Comparison of ENCODE assay signal across 13 cellular contexts in the genomic region with DNA sequence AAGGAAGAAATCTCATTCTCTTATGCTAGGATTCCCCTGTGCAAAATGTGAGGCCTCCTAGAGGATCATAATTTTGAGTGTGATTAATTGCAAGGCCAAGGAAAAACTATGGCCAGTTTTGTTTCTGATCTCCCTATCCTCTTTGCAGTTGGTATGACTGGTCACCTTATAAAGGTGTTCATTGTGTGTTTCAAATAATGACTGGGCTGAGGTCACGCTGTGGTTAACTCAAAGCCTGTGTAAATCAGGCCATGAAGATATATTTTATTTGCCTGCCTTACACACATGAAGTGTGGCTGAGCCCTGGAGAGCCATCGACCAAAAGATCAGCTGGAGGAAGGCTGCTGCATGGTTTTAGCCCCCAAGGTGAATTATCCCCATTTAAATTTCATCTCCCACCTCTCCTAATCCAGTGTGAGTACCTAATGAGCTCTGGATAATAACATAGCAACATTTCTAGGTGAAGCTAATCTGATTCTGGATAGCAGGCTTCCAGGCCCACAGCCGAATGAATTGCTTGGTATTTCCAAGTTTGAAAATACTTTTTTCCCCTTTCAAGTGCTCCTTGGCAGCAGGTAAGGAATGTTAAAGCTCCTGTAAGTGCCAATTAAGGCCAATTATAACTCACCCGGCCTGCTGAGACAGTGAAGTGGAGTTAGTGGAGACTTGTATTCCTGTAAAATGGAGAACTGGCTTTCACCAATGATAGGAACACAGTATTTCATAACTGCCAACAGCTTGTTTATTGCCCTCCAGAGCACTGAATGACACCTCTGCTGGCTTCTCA. TPM values are rescaled to one million over a fixed set of nuclear protein-coding genes. Genes with fewer than 3 reads are reported as not detected.
DNase-seq lines count a peak whose midpoint lies in the region; ATAC-seq, FAIRE-seq and TF ChIP-seq lines count a peak whose summit lies in the region.
"Had no signal": no experiment of that assay in that cellular context is flagged by ENCODE, and none has a peak within 500 bp of the region (broad histone marks: within the 10 kb centered on the region; RNA-seq: fewer than 3 reads in every experiment).

No MANE protein-coding gene starts in this region.

- no peaks in the 10 kb centered on the region for H3K9me3 ChIP-seq in mucosa of descending colon

- H3K4me3 Mint-ChIP-seq in WTC11, result no peak overlapping the region
- H3K4me3 Mint-ChIP-seq: stimulated activated memory B cell treated with anti-CD40 and anti-IgM and Interleukin-4, amounts not matched to agents 10 μg/mL and 1 μg/mL and 100 μg/mL, for 72 hours had no signal

- H3K4me1 ChIP-seq in mucosa of descending colon (ENCODE audit: low read depth), result peaks cover 33% of the 10 kb centered on the region

- CTCF ChIA-PET in HEK293T (lab: Yijun Ruan, JAX), result interaction anchor here (0.9 kb wide), 1 partner anchor 14 kb away, joined by 3 read pairs; no protein-coding TSS in a partner anchor
- CTCF ChIA-PET in WTC11 (lab: Charles Lee), result interaction anchor here (0.7 kb wide), 1 partner anchor 13 kb away, joined by 3 read pairs; no protein-coding TSS in a partner anchor

- H3K27ac Mint-ChIP-seq in WTC11, result peak overlapping the region; percentile 15
- H3K27ac Mint-ChIP-seq: stimulated activated memory B cell treated with anti-CD40 and anti-IgM and Interleukin-4, amounts not matched to agents 10 μg/mL and 1 μg/mL and 100 μg/mL, for 72 hours had no signal

- no peaks in the 10 kb centered on the region for H3K36me3 Mint-ChIP-seq in WTC11

- no peak overlapping the region for H3K4me3 ChIP-seq in mucosa of descending colon

- peak; percentile 47 for DNase-seq in D341Med (ENCODE audit: low spot score)
- DNase-seq in HEK293T (ENCODE audit: extremely low spot score), result no peak
- no peak for DNase-seq in WTC11 (ENCODE audit: low spot score)
- DNase-seq in mucosa of descending colon, result no peak
- DNase-seq in NCI-H1436 treated with DMSO at 0.1 percent for 48 hours (lab: John Stamatoyannopoulos, UW), result no peak
- no peak for DNase-seq in GM20000 (ENCODE audit: low spot score)
- no peak for DNase-seq in DMS53 (lab: John Stamatoyannopoulos, UW)
- no peak for DNase-seq in frontal cortex (ENCODE audit: low spot score in 2 of 2)
- DNase-seq: foreskin keratinocyte, NCI-H1092, PC-3 had no signal

- no peak for FAIRE-seq in frontal cortex (lab: Jason Lieb, UNC)

- H3K4me1 Mint-ChIP-seq in WTC11, result peaks cover 66% of the 10 kb centered on the region

- no peaks in the 10 kb centered on the region for H3K27me3 Mint-ChIP-seq in WTC11 (ENCODE audit: low read depth)
- H3K27me3 Mint-ChIP-seq: stimulated activated memory B cell treated with anti-CD40 and anti-IgM and Interleukin-4, amounts not matched to agents 10 μg/mL and 1 μg/mL and 100 μg/mL, for 72 hours had no signal

- intact Hi-C loops in mucosa of descending colon (cut with DNase I, micrococcal nuclease), result no loop called here

- POLR2A ChIA-PET in HEK293T (lab: Yijun Ruan, JAX) (no interaction called here), WTC11 (lab: Charles Lee) (no interaction called here)

- TF ChIP-seq CTCF in WTC11 (IDR thresholded peaks at IDR 0.05), result no peak
- no peak for TF ChIP-seq CTCF in mucosa of descending colon (IDR thresholded peaks at IDR 0.05)
- TF ChIP-seq CTCF in GM20000 (IDR thresholded peaks at IDR 0.05; ENCODE audit: extremely low read depth, missing control alignments), result no peak

- no peaks in the 10 kb centered on the region for H3K36me3 ChIP-seq in mucosa of descending colon (ENCODE audit: low read depth)

- H3K9me3 Mint-ChIP-seq in WTC11, result no peaks in the 10 kb centered on the region
- H3K9me3 Mint-ChIP-seq: stimulated activated memory B cell treated with anti-CD40 and anti-IgM and Interleukin-4, amounts not matched to agents 10 μg/mL and 1 μg/mL and 100 μg/mL, for 72 hours had no signal

- ATAC-seq in WTC11 (no peak), mucosa of descending colon (peak; percentile 34)
- ATAC-seq: foreskin keratinocyte; PC-3; stimulated activated memory B cell treated with anti-CD40 and anti-IgM and Interleukin-4, amounts not matched to agents 10 μg/mL and 1 μg/mL and 100 μg/mL, for 72 hours had no signal

TF ChIP-seq in HEK293T, 16 proteins besides CTCF, POLR2A, EP300 and RAD21:
- TF ChIP-seq PKNOX1 (IDR thresholded peaks at IDR 0.05), result peak; percentile 55
- no peak for TF ChIP-seq SP1 (IDR thresholded peaks at IDR 0.05)

TF ChIP-seq in WTC11, 78 proteins besides CTCF, POLR2A, EP300 and RAD21 (continues in another document):
- TF ChIP-seq USF1 (CRISPR knock-in tag; IDR thresholded peaks at IDR 0.05) (no peak), CBFB (CRISPR knock-in tag; IDR thresholded peaks at IDR 0.05; ENCODE audit: low read depth) (no peak), RELA (CRISPR knock-in tag; IDR thresholded peaks at IDR 0.05; ENCODE audit: borderline replicate concordance) (no peak), GABPB1 (CRISPR knock-in tag; IDR thresholded peaks at IDR 0.05) (no peak), ZMAT4 (CRISPR knock-in tag; IDR thresholded peaks at IDR 0.05) (no peak), SMAD3 (CRISPR knock-in tag; IDR thresholded peaks at IDR 0.05; ENCODE audit: borderline replicate concordance) (no peak)
- TF ChIP-seq, protein P1, sequence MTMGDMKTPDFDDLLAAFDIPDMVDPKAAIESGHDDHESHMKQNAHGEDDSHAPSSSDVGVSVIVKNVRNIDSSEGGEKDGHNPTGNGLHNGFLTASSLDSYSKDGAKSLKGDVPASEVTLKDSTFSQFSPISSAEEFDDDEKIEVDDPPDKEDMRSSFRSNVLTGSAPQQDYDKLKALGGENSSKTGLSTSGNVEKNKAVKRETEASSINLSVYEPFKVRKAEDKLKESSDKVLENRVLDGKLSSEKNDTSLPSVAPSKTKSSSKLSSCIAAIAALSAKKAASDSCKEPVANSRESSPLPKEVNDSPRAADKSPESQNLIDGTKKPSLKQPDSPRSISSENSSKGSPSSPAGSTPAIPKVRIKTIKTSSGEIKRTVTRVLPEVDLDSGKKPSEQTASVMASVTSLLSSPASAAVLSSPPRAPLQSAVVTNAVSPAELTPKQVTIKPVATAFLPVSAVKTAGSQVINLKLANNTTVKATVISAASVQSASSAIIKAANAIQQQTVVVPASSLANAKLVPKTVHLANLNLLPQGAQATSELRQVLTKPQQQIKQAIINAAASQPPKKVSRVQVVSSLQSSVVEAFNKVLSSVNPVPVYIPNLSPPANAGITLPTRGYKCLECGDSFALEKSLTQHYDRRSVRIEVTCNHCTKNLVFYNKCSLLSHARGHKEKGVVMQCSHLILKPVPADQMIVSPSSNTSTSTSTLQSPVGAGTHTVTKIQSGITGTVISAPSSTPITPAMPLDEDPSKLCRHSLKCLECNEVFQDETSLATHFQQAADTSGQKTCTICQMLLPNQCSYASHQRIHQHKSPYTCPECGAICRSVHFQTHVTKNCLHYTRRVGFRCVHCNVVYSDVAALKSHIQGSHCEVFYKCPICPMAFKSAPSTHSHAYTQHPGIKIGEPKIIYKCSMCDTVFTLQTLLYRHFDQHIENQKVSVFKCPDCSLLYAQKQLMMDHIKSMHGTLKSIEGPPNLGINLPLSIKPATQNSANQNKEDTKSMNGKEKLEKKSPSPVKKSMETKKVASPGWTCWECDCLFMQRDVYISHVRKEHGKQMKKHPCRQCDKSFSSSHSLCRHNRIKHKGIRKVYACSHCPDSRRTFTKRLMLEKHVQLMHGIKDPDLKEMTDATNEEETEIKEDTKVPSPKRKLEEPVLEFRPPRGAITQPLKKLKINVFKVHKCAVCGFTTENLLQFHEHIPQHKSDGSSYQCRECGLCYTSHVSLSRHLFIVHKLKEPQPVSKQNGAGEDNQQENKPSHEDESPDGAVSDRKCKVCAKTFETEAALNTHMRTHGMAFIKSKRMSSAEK (CRISPR knock-in tag; IDR thresholded peaks at IDR 0.05; ENCODE audit: borderline replicate concordance), result no peak
- TF ChIP-seq, protein P2, sequence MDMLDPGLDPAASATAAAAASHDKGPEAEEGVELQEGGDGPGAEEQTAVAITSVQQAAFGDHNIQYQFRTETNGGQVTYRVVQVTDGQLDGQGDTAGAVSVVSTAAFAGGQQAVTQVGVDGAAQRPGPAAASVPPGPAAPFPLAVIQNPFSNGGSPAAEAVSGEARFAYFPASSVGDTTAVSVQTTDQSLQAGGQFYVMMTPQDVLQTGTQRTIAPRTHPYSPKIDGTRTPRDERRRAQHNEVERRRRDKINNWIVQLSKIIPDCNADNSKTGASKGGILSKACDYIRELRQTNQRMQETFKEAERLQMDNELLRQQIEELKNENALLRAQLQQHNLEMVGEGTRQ (CRISPR knock-in tag; IDR thresholded peaks at IDR 0.05), result no peak
- TF ChIP-seq, protein P3, sequence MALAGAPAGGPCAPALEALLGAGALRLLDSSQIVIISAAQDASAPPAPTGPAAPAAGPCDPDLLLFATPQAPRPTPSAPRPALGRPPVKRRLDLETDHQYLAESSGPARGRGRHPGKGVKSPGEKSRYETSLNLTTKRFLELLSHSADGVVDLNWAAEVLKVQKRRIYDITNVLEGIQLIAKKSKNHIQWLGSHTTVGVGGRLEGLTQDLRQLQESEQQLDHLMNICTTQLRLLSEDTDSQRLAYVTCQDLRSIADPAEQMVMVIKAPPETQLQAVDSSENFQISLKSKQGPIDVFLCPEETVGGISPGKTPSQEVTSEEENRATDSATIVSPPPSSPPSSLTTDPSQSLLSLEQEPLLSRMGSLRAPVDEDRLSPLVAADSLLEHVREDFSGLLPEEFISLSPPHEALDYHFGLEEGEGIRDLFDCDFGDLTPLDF (CRISPR knock-in tag; IDR thresholded peaks at IDR 0.05), result no peak

RNA-seq across cellular contexts. Expression of gene SCAANT1, which starts 52.3 kb away (rescaled TPM):
- total RNA-seq in WTC11 (2021) (1.3 TPM in 1 of 3 replicates, not detected in the others), mucosa of descending colon (not detected), frontal cortex (not detected)
- total RNA-seq: foreskin keratinocyte, mesenteric fat pad, PC-3 had no signal

RNA-seq across cellular contexts. Expression of gene PSMD6, which starts 58.8 kb away (rescaled TPM):
- total RNA-seq in WTC11 (2021) (89.8 to 105 TPM (median 92.0 TPM) in 3 replicates), mucosa of descending colon (10 to 100 TPM; 39.1 to 61.8 (median 57.5) TPM), frontal cortex (63.2 TPM)
